In the genomic region with DNA sequence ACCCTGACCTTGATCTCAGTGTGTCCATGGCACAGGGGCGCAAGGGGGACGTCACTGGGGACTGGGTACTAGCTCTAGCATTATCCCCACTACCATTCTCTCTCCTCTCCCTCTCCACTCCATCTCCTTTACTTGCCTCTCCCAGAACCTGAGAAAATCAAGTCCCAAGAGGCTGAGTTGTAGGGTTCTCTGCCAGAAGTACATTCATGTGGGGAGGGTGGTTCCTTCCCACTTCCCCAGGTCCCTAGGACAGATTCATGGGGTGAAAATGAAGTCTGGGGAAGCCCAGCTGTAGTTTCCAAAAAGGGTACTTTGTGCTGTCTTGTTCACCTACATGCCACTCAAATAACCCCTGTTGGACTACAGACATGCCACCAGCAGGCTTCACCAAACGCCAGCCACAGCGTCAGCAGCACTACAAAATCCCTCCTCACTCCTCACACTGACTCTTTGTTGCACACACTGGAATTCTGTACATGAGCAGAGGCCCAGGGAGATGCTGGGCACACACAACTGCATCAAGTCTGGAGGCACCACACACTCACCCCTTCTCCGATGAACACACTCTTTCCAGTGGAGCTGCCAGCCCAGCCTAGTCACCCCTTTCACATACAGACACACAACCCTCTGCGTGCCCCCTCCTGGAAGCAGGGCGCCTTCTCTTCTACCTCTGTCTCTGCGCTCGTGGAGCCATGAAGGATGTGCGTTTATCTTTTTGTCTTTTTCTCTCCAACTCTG, we compare ENCODE assay signal across 2 cellular contexts.
TF ChIP-seq lines count a peak whose summit lies in the region.

No MANE protein-coding gene starts in this region.

TF ChIP-seq in GM23338, 12 proteins besides CTCF, POLR2A, EP300 and RAD21 (continued from another document):
- TF ChIP-seq, protein P1, sequence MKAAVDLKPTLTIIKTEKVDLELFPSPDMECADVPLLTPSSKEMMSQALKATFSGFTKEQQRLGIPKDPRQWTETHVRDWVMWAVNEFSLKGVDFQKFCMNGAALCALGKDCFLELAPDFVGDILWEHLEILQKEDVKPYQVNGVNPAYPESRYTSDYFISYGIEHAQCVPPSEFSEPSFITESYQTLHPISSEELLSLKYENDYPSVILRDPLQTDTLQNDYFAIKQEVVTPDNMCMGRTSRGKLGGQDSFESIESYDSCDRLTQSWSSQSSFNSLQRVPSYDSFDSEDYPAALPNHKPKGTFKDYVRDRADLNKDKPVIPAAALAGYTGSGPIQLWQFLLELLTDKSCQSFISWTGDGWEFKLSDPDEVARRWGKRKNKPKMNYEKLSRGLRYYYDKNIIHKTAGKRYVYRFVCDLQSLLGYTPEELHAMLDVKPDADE (IDR thresholded peaks at IDR 0.05) = no peak
TF ChIP-seq in GM23338: peak in this region for 0.

TF ChIP-seq in HEK293T, 16 proteins besides CTCF, POLR2A, EP300 and RAD21 (continued from another document):
- TF ChIP-seq, protein P2, sequence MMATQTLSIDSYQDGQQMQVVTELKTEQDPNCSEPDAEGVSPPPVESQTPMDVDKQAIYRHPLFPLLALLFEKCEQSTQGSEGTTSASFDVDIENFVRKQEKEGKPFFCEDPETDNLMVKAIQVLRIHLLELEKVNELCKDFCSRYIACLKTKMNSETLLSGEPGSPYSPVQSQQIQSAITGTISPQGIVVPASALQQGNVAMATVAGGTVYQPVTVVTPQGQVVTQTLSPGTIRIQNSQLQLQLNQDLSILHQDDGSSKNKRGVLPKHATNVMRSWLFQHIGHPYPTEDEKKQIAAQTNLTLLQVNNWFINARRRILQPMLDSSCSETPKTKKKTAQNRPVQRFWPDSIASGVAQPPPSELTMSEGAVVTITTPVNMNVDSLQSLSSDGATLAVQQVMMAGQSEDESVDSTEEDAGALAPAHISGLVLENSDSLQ (IDR thresholded peaks at IDR 0.05) = no peak
- TF ChIP-seq ELF4 (IDR thresholded peaks at IDR 0.05) (no peak), FOXA1 (IDR thresholded peaks at IDR 0.05) (no peak), ZNF384 (IDR thresholded peaks at IDR 0.05) (no peak), FOXK2 (IDR thresholded peaks at IDR 0.05) (no peak), SUZ12 (IDR thresholded peaks at IDR 0.05) (no peak), SP1 (IDR thresholded peaks at IDR 0.05) (no peak)
